In the genomic region with DNA sequence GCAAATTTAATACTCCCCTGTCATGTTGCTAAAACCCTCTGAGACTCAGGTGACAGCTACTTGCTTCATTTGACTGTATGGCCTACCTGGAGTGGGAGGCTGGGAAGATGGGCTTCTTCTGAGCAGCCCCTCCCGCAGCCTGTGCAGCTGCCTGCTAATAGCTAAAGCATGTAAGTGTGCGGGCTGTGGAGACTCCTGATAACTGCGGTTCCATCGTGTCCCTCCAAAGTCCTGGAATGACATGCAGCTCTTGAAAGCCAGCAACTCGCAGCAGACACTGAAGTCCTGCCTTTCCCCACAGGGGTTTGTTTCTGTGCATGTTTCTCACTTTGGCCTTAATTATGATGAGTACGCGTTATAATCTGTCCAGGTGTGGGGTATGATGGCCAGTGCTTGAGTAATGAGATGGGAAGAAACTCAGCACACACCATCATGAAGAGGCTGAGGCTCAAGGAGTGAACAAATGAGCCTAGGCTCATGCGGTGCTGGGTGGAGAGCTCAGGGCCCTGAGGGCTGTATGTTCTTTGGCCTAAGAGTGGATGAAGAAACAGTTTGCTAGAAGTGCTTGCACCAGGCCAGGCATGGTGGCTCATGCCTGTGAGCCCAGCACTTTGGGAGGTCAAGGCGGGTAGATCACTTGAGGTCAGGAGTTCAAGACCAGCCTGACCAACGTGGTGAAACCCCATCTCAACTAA, we compare ENCODE assay signal across 23 cellular contexts.
"Had no signal": no experiment of that assay in that cellular context is flagged by ENCODE, and none has a peak within 500 bp of the region (broad histone marks: within the 10 kb centered on the region; RNA-seq: fewer than 3 reads in every experiment).

No MANE protein-coding gene starts in this region.

- H3K36me3 Mint-ChIP-seq: neural progenitor cell, type B pancreatic cell had no signal

- ATAC-seq: left ventricle myocardium superior; naive thymus-derived CD4-positive, alpha-beta T cell; right lobe of liver; stimulated activated naive CD8-positive, alpha-beta T cell treated with anti-CD3 and anti-CD28 coated beads, Interleukin-15, amount 100 ng/mL, for 72 hours had no signal

- H3K4me1 ChIP-seq: parathyroid adenoma, right lobe of liver, suprapubic skin had no signal

- H3K27me3 Mint-ChIP-seq: naive thymus-derived CD4-positive, alpha-beta T cell; stimulated activated naive CD8-positive, alpha-beta T cell treated with anti-CD3 and anti-CD28 coated beads, Interleukin-15, amount 100 ng/mL, for 72 hours had no signal

- H3K9me3 Mint-ChIP-seq: immature natural killer cell; naive thymus-derived CD4-positive, alpha-beta T cell; nephron; neural progenitor cell; stimulated activated naive CD8-positive, alpha-beta T cell treated with anti-CD3 and anti-CD28 coated beads, Interleukin-15, amount 100 ng/mL, for 72 hours; type B pancreatic cell had no signal

- H3K27ac ChIP-seq: dorsolateral prefrontal cortex, neural progenitor cell, parathyroid adenoma, right lobe of liver, suprapubic skin had no signal

- DNase-seq: dorsolateral prefrontal cortex; effector CD4-positive, alpha-beta T cell; hypothalamus; immature natural killer cell; left ventricle myocardium superior; mesenchymal stem cell; midbrain; naive thymus-derived CD4-positive, alpha-beta T cell; right lobe of liver; small intestine; stimulated activated CD4-positive, alpha-beta T cell treated with anti-CD3 and anti-CD28 coated beads, Interleukin-15, amount 100 ng/mL, for 24 hours; stimulated activated CD4-positive, alpha-beta T cell treated with anti-CD3 and anti-CD28 coated beads, Interleukin-2, amount 100 ng/mL, for 48 hours; stimulated activated naive CD4-positive, alpha-beta T cell; stimulated activated naive CD8-positive, alpha-beta T cell treated with anti-CD3 and anti-CD28 coated beads, Interleukin-15, amount 100 ng/mL, for 72 hours had no signal

- H3K4me1 Mint-ChIP-seq: nephron; neural progenitor cell; stimulated activated naive CD8-positive, alpha-beta T cell treated with anti-CD3 and anti-CD28 coated beads, Interleukin-15, amount 100 ng/mL, for 72 hours had no signal

- H3K36me3 ChIP-seq: neural progenitor cell, right lobe of liver, suprapubic skin had no signal

- H3K4me3 Mint-ChIP-seq: immature natural killer cell; naive thymus-derived CD4-positive, alpha-beta T cell; nephron; neural progenitor cell; stimulated activated naive CD8-positive, alpha-beta T cell treated with anti-CD3 and anti-CD28 coated beads, Interleukin-15, amount 100 ng/mL, for 72 hours; type B pancreatic cell had no signal

- H3K9me3 ChIP-seq: right lobe of liver, suprapubic skin had no signal

- H3K27me3 ChIP-seq: neural progenitor cell, right lobe of liver, suprapubic skin had no signal

- H3K27ac Mint-ChIP-seq: naive thymus-derived CD4-positive, alpha-beta T cell; nephron; neural progenitor cell; progenitor cell of endocrine pancreas; type B pancreatic cell had no signal

- H3K4me3 ChIP-seq: dorsolateral prefrontal cortex, lung, neural progenitor cell, right lobe of liver, suprapubic skin had no signal

- FAIRE-seq: frontal cortex, keratinocyte, small intestine had no signal
